In the genomic region with DNA sequence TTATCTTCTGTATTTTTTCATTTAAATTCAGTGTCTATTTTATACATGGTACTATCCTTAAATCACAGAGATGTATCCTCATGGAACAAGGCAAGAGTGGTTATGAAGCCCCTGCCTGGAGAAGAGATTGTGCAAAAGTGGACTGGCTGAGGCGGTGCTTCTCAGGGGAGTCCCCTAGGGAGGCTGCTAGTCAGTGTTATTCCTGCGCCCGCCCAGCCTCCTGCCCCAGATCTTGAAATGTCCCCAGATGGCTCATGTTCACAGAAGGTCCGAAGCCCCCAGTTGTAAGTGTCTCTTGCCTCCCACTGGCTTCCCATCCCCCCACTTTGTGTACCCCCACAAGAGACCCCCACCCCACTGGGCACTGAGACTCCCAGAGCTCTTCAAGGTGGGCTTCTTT, we compare ENCODE assay signal across 22 cellular contexts.
"Had no signal": no experiment of that assay in that cellular context is flagged by ENCODE, and none has a peak within 500 bp of the region (broad histone marks: within the 10 kb centered on the region; RNA-seq: fewer than 3 reads in every experiment).

No MANE protein-coding gene starts in this region.

- ATAC-seq: effector memory CD8-positive, alpha-beta T cell; gastroesophageal sphincter; left colon; naive thymus-derived CD4-positive, alpha-beta T cell; right lobe of liver; upper lobe of right lung had no signal

- H3K4me3 ChIP-seq: cardiac muscle cell, esophagus squamous epithelium, gastroesophageal sphincter, hepatocyte, right lobe of liver, skin epidermis, suprapubic skin, thyroid gland, upper lobe of right lung had no signal

- H3K27ac ChIP-seq: cardiac muscle cell, epithelial cell of prostate, esophagus squamous epithelium, gastroesophageal sphincter, hepatocyte, parathyroid adenoma, right lobe of liver, skin epidermis, suprapubic skin, thyroid gland, upper lobe of right lung had no signal

- DNase-seq: cerebellar nuclear complex; effector memory CD8-positive, alpha-beta T cell; esophagus squamous epithelium; foreskin fibroblast; kidney; left colon; mammary epithelial cell; naive thymus-derived CD4-positive, alpha-beta T cell; nephron progenitor cell; right lobe of liver; stimulated activated CD4-positive, alpha-beta T cell treated with anti-CD3 and anti-CD28 coated beads, Interleukin-2, amount 100 ng/mL, for 24 hours; stimulated activated CD4-positive, alpha-beta T cell treated with anti-CD3 and anti-CD28 coated beads, Interleukin-4, amount 100 ng/mL, for 4 hours; stimulated activated naive CD4-positive, alpha-beta T cell treated with Interleukin-2 at 50 U/mL for 16 hours; thyroid gland; upper lobe of right lung had no signal

- H3K9me3 ChIP-seq: gastroesophageal sphincter, right lobe of liver, suprapubic skin, thyroid gland, upper lobe of right lung had no signal

- H3K36me3 ChIP-seq: cardiac muscle cell, esophagus squamous epithelium, gastroesophageal sphincter, right lobe of liver, suprapubic skin, thyroid gland, upper lobe of right lung had no signal

- H3K4me1 ChIP-seq: right lobe of liver, upper lobe of right lung had no signal

- H3K27me3 ChIP-seq: cardiac muscle cell, gastroesophageal sphincter, hepatocyte, right lobe of liver, suprapubic skin, thyroid gland, upper lobe of right lung had no signal
